ENCODE assay signal across 14 cellular contexts in genomic region chr10:31404640-31405039, GRCh38.
A peak's percentile ranks its signal among the peaks of the same experiment; 100 is the strongest.
DNase-seq lines count a peak whose midpoint lies in the region; ATAC-seq and TF ChIP-seq lines count a peak whose summit lies in the region.
"Had no signal": no experiment of that assay in that cellular context is flagged by ENCODE, and none has a peak within 500 bp of the region (broad histone marks: within the 10 kb centered on the region; RNA-seq: fewer than 3 reads in every experiment).

No MANE protein-coding gene starts in this region.

- DNase-seq in NCI-H2171 treated with DMSO at 0.1 percent for 48 hours (lab: John Stamatoyannopoulos, UW) (peak; percentile 15), NCI-H2171 (lab: John Stamatoyannopoulos, UW) (no peak), NB4 (ENCODE audit: low read depth) (peak; percentile 26), fibroblast of pulmonary artery (ENCODE audit: low read depth) (peak; percentile 53), psoas muscle (no peak)
- DNase-seq: activated CD4-positive, alpha-beta memory T cell treated with anti-CD3 and anti-CD28 coated beads, Interleukin-2, amount 10 ng/mL, durations not matched to agents 7 days and 5 days; Caco-2; H7; NCI-H1436; trophoblast cell had no signal

- TF ChIP-seq CTCF in NB4 (IDR thresholded peaks at IDR 0.05; ENCODE audit: low read depth, low read length) = no peak
- no peak for TF ChIP-seq CTCF in fibroblast of pulmonary artery (IDR thresholded peaks at IDR 0.05; ENCODE audit: low read length, missing control alignments)
- no peak for TF ChIP-seq CTCF in psoas muscle (IDR thresholded peaks at IDR 0.05)

- no peaks in the 10 kb centered on the region for H3K9me3 ChIP-seq in psoas muscle
- H3K9me3 ChIP-seq: Caco-2 had no signal

- TF ChIP-seq POLR2A in NB4 (IDR thresholded peaks at IDR 0.05; ENCODE audit: extremely low read depth, insufficient read length) = no peak

- intact Hi-C loops in psoas muscle (cut with DNase I) = no loop called here

- no peaks in the 10 kb centered on the region for H3K27me3 ChIP-seq in psoas muscle (ENCODE audit: insufficient read depth in 3 of 3, low read length in 2 of 3)

- H3K27ac ChIP-seq in psoas muscle = peak overlapping the region; percentile 7
- H3K27ac ChIP-seq: parathyroid adenoma had no signal

- no peaks in the 10 kb centered on the region for H3K36me3 ChIP-seq in psoas muscle (ENCODE audit: insufficient read depth in 1 of 2, low read depth in 1 of 2)

- H3K4me3 ChIP-seq in NB4 (ENCODE audit: low read depth, low read length) (no peak overlapping the region), fibroblast of pulmonary artery (replicated peaks; ENCODE audit: low read depth, low read length) (no peak overlapping the region), psoas muscle (no peak overlapping the region)

- H3K4me1 ChIP-seq in psoas muscle = peaks cover 54% of the 10 kb centered on the region
- H3K4me1 ChIP-seq: Caco-2, parathyroid adenoma had no signal

- ATAC-seq in psoas muscle = peak; percentile 54 to 85 (median 79)
- no peak for ATAC-seq in GM21717 (IDR thresholded peaks at IDR 0.05; ENCODE audit: unreplicated experiment)
- ATAC-seq in GM19397 (IDR thresholded peaks at IDR 0.05; ENCODE audit: unreplicated experiment) = no peak
- no peak for ATAC-seq in GM18867 (IDR thresholded peaks at IDR 0.05; ENCODE audit: unreplicated experiment)

Comparison
In these comparisons a context has a peak if more than half of its experiments do, and no peak if none do; other contexts are left out.
1. DNase-seq: peak in NCI-H2171 treated with DMSO at 0.1 percent for 48 hours (single experiment), NB4 (single experiment) and fibroblast of pulmonary artery (single experiment); none in NCI-H2171 (single experiment) and psoas muscle (0 of 2).
2. ATAC-seq: peak in psoas muscle (4 of 4); none in GM21717 (single experiment), GM19397 (single experiment) and GM18867 (single experiment).